ENCODE assay signal across 10 cellular contexts in the genomic region with DNA sequence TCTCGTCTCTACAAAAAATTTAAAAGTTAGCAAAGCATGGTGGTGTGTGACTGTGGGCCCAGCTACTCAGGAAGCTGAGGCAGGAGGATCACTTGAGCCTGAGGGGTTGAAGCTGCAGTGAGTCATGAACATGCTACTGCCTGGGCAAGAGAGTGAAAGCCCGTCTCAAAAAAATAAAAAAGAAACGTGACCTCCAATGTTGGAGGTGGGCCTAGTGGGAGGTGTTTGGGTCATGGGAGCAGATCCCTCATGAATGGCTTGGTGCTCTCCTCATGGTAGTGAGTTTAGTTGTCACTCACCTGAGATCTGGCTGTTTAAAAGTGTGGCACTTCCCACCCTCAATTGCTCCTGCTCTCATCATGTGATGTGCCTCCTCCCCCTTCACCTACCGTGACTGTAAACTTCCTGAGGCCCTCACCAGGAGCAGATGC. TPM values are rescaled to one million over a fixed set of nuclear protein-coding genes. Genes with fewer than 3 reads are reported as not detected.
DNase-seq lines count a peak whose midpoint lies in the region; ATAC-seq and TF ChIP-seq lines count a peak whose summit lies in the region.
"Had no signal": no experiment of that assay in that cellular context is flagged by ENCODE, and none has a peak within 500 bp of the region (broad histone marks: within the 10 kb centered on the region; RNA-seq: fewer than 3 reads in every experiment).

No MANE protein-coding gene starts in this region.

- intact Hi-C loops in CD4-positive, alpha-beta T cell (cut with DNase I, micrococcal nuclease), result no loop called here

- no peaks in the 10 kb centered on the region for H3K9me3 Mint-ChIP-seq in CD4-positive, alpha-beta T cell
- peaks cover 5% of the 10 kb centered on the region for H3K9me3 Mint-ChIP-seq in activated naive CD4-positive, alpha-beta T cell treated with anti-CD3 and anti-CD28 coated beads, Interleukin-2, amount 10 ng/mL, durations not matched to agents 7 days and 5 days

- POLR2A ChIA-PET in CD4-positive, alpha-beta T cell (lab: Charles Lee), result interaction anchor here (1.0 to 1.1 kb wide), 2 partner anchors 24 to 64 kb away, joined by 3 read pairs; a partner anchor contains a TSS

- no peak overlapping the region; the same call in 1 of the 2 replicates for H3K9ac ChIP-seq in OCI-LY3 (ENCODE audit: low read length)

- peak overlapping the region; percentile 54 for H3K4me3 Mint-ChIP-seq in CD4-positive, alpha-beta T cell
- peak overlapping the region; percentile 10 for H3K4me3 Mint-ChIP-seq in activated naive CD4-positive, alpha-beta T cell treated with anti-CD3 and anti-CD28 coated beads, Interleukin-2, amount 10 ng/mL, durations not matched to agents 7 days and 5 days

- H3K4me1 ChIP-seq in OCI-LY3 (ENCODE audit: low read length), result peaks cover 38% of the 10 kb centered on the region

- H3K36me3 Mint-ChIP-seq in CD4-positive, alpha-beta T cell (ENCODE audit: low read depth), result peaks cover 42% of the 10 kb centered on the region
- peaks cover 50% of the 10 kb centered on the region for H3K36me3 Mint-ChIP-seq in activated naive CD4-positive, alpha-beta T cell treated with anti-CD3 and anti-CD28 coated beads, Interleukin-2, amount 10 ng/mL, durations not matched to agents 7 days and 5 days

- no peak overlapping the region for H3K27ac ChIP-seq in CD4-positive, alpha-beta T cell (ENCODE audit: low read depth, low read length)
- peak overlapping the region; percentile 67 for H3K27ac ChIP-seq in OCI-LY3 (ENCODE audit: low read length)

- CTCF ChIA-PET in CD4-positive, alpha-beta T cell (lab: Charles Lee), result interaction anchor here (1.4 to 1.5 kb wide), 2 partner anchors 10 to 11 kb away, joined by 3 to 5 read pairs; no protein-coding TSS in a partner anchor
- CTCF ChIA-PET in activated naive CD4-positive, alpha-beta T cell treated with anti-CD3 and anti-CD28 coated beads, Interleukin-2, amount 10 ng/mL, durations not matched to agents 7 days and 5 days (lab: Charles Lee), result no interaction called here

- DNase-seq in CD4-positive, alpha-beta T cell, result peak in 7 of 10 experiments; percentile 3 to 35 (median 25)
- peak; percentile 54 for DNase-seq in activated naive CD4-positive, alpha-beta T cell treated with anti-CD3 and anti-CD28 coated beads, Interleukin-2, amount 10 ng/mL, durations not matched to agents 7 days and 5 days
- DNase-seq in kidney tubule cell (ENCODE audit: low spot score) (peak; percentile 49), KBM-7 (no peak), NCI-H2196 treated with DMSO at 0.1 percent for 48 hours (lab: John Stamatoyannopoulos, UW; ENCODE audit: unreplicated experiment) (no peak)
- DNase-seq: caudate nucleus, DND-41 had no signal

- H3K27me3 ChIP-seq in CD4-positive, alpha-beta T cell (ENCODE audit: control insufficient read depth, insufficient read depth, low read length), result no peaks in the 10 kb centered on the region
- no peaks in the 10 kb centered on the region for H3K27me3 ChIP-seq in OCI-LY3 (ENCODE audit: low read depth, low read length)

- H3K36me3 ChIP-seq in OCI-LY3 (replicated peaks; ENCODE audit: low read depth, low read length), result peaks cover 61% of the 10 kb centered on the region

- H3K27me3 Mint-ChIP-seq in CD4-positive, alpha-beta T cell, result no peaks in the 10 kb centered on the region
- H3K27me3 Mint-ChIP-seq in activated naive CD4-positive, alpha-beta T cell treated with anti-CD3 and anti-CD28 coated beads, Interleukin-2, amount 10 ng/mL, durations not matched to agents 7 days and 5 days, result no peaks in the 10 kb centered on the region

- peaks cover 38% of the 10 kb centered on the region for H3K4me1 Mint-ChIP-seq in CD4-positive, alpha-beta T cell (ENCODE audit: low read depth)
- peaks cover 43% of the 10 kb centered on the region for H3K4me1 Mint-ChIP-seq in activated naive CD4-positive, alpha-beta T cell treated with anti-CD3 and anti-CD28 coated beads, Interleukin-2, amount 10 ng/mL, durations not matched to agents 7 days and 5 days

- no peak overlapping the region for H3K4me3 ChIP-seq in OCI-LY3 (ENCODE audit: low read length)

- H3K27ac Mint-ChIP-seq in CD4-positive, alpha-beta T cell, result peak overlapping the region; percentile 80
- H3K27ac Mint-ChIP-seq in activated naive CD4-positive, alpha-beta T cell treated with anti-CD3 and anti-CD28 coated beads, Interleukin-2, amount 10 ng/mL, durations not matched to agents 7 days and 5 days, result peak overlapping the region; percentile 93

- H3K4me2 ChIP-seq in OCI-LY3 (ENCODE audit: low read length), result peak overlapping the region; percentile 75

- in situ Hi-C loops in KBM-7 (cut with MboI; ENCODE audit: low pct_unique_long_range_greater_than_20kb, low sequenced_read_pairs), result no loop called here

- ATAC-seq in CD4-positive, alpha-beta T cell (ENCODE audit: poor library complexity), result peak; percentile 85
- ATAC-seq in HG03442 (IDR thresholded peaks at IDR 0.05; ENCODE audit: unreplicated experiment) (no peak), HG02571 (IDR thresholded peaks at IDR 0.05; ENCODE audit: unreplicated experiment) (no peak)

- H3K9me3 ChIP-seq in CD4-positive, alpha-beta T cell (ENCODE audit: control insufficient read depth, low read length), result no peaks in the 10 kb centered on the region
- H3K9me3 ChIP-seq in OCI-LY3 (ENCODE audit: insufficient read depth, low read length), result peaks cover 13% of the 10 kb centered on the region

- no peak for TF ChIP-seq CTCF in CD4-positive, alpha-beta T cell (IDR thresholded peaks at IDR 0.05)
- TF ChIP-seq CTCF in OCI-LY3 (IDR thresholded peaks at IDR 0.05; ENCODE audit: low read depth, low read length), result no peak

- H4K20me1 ChIP-seq in OCI-LY3 (ENCODE audit: insufficient read depth, low read length), result peaks cover 34% of the 10 kb centered on the region

- no peak overlapping the region for H2AFZ ChIP-seq in OCI-LY3 (ENCODE audit: low read depth, low read length)

- H3K79me2 ChIP-seq in OCI-LY3 (ENCODE audit: low read length), result peaks cover 51% of the 10 kb centered on the region

RNA-seq across cellular contexts. Expression of a gene that starts 24.3 kb away (rescaled TPM):
- 10 to 100 TPM; 37.4 to 39.1 TPM for total RNA-seq in CD4-positive, alpha-beta T cell

Comparison
In these comparisons a context has a peak if more than half of its experiments do, and no peak if none do; other contexts are left out.
1. DNase-seq: peak in CD4-positive, alpha-beta T cell (7 of 10), activated naive CD4-positive, alpha-beta T cell treated with anti-CD3 and anti-CD28 coated beads, Interleukin-2, amount 10 ng/mL, durations not matched to agents 7 days and 5 days (single experiment) and kidney tubule cell (single experiment); none in KBM-7 (single experiment) and NCI-H2196 treated with DMSO at 0.1 percent for 48 hours (single experiment).